ENCODE assay signal across 1 cellular context in genomic region chr9:111443454-111443853, GRCh38.
TF ChIP-seq lines count a peak whose summit lies in the region.

No MANE protein-coding gene starts in this region.

TF ChIP-seq in GM12878, 131 proteins besides CTCF, POLR2A, EP300 and RAD21 (continued from another document):
- TF ChIP-seq REST (IDR thresholded peaks at IDR 0.05; ENCODE audit: low read depth, low read length) (no peak), BHLHE40 (IDR thresholded peaks at IDR 0.05; ENCODE audit: borderline replicate concordance in 1 of 2, low read depth in 2 of 2, low read length in 1 of 2) (no peak), BCL11A (IDR thresholded peaks at IDR 0.05; ENCODE audit: low read depth, low read length) (no peak), RELB (IDR thresholded peaks at IDR 0.05; ENCODE audit: low read depth) (no peak), CEBPZ (IDR thresholded peaks at IDR 0.05; ENCODE audit: low read depth, low read length) (no peak), HSF1 (IDR thresholded peaks at IDR 0.05; ENCODE audit: low read depth, low read length) (no peak), CBX3 (IDR thresholded peaks at IDR 0.05; ENCODE audit: borderline replicate concordance, low read depth) (no peak), ZBED1 (IDR thresholded peaks at IDR 0.05; ENCODE audit: borderline replicate concordance) (no peak), TBL1XR1 (IDR thresholded peaks at IDR 0.05; ENCODE audit: low read depth, low read length) (no peak), ATF2 (IDR thresholded peaks at IDR 0.05; ENCODE audit: low read length) (no peak), CUX1 (IDR thresholded peaks at IDR 0.05; ENCODE audit: insufficient replicate concordance, low read depth, low read length) (no peak), SP1 (IDR thresholded peaks at IDR 0.05; ENCODE audit: low read depth, low read length) (no peak), ZBTB33 (IDR thresholded peaks at IDR 0.05) (no peak)
